In the genomic region with DNA sequence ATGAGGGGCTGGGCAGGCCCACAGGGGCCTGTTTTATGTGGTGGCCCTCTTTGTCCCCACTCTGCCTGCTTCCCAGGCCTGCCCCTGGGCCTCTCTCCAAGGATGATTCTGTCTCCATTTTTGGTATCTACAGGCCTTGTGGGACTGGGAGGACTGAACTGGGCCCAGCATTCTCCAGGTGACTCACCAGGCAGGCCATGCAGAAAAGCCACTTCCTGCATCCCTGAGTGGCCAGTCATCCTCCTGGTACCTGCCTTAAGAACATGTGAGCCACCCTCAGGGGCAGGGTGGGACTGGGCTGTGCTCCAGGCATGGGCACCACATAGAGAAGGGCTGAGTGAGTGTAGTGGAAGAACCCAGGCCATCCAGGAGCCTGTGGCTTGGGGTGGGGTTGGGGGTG, we compare ENCODE assay signal across 11 cellular contexts. TPM values are rescaled to one million over a fixed set of nuclear protein-coding genes. Genes with fewer than 3 reads are reported as not detected.
DNase-seq lines count a peak whose midpoint lies in the region; ATAC-seq and TF ChIP-seq lines count a peak whose summit lies in the region.
"Had no signal": no experiment of that assay in that cellular context is flagged by ENCODE, and none has a peak within 500 bp of the region (broad histone marks: within the 10 kb centered on the region; RNA-seq: fewer than 3 reads in every experiment).

No MANE protein-coding gene starts in this region.

- H3K27me3 Mint-ChIP-seq in activated CD4-positive, alpha-beta T cell treated with anti-CD3 and anti-CD28 coated beads for 36 hours: peaks cover 4% of the 10 kb centered on the region

- no peaks in the 10 kb centered on the region for H3K9me3 Mint-ChIP-seq in activated CD4-positive, alpha-beta T cell treated with anti-CD3 and anti-CD28 coated beads for 36 hours (ENCODE audit: low read depth)

- DNase-seq in activated CD4-positive, alpha-beta T cell treated with anti-CD3 and anti-CD28 coated beads for 36 hours: no peak
- no peak for DNase-seq in activated CD4-positive, alpha-beta T cell treated with anti-CD3 and anti-CD28 coated beads for 1 hour
- DNase-seq in SK-MEL-5 (ENCODE audit: low read depth, low spot score) (peak; percentile 20), foreskin keratinocyte (peak; percentile 99 to 100), thyroid gland (peak; percentile 67 to 72), NCI-H1417 treated with DMSO at 0.1 percent for 48 hours (lab: John Stamatoyannopoulos, UW) (no peak), NCI-H345 (lab: John Stamatoyannopoulos, UW) (no peak)

- H3K4me1 ChIP-seq in foreskin keratinocyte (peaks cover 51% of the 10 kb centered on the region), thyroid gland (peaks cover 28 to 36% of the 10 kb centered on the region in 2 donors)

- H3K27ac Mint-ChIP-seq in activated CD4-positive, alpha-beta T cell treated with anti-CD3 and anti-CD28 coated beads for 36 hours: no peak overlapping the region

- POLR2A ChIA-PET in activated CD4-positive, alpha-beta T cell treated with anti-CD3 and anti-CD28 coated beads for 36 hours (lab: Charles Lee): no interaction called here

- in situ Hi-C loops in SK-MEL-5 (cut with HindIII; ENCODE audit: low pct_unique_long_range_greater_than_20kb, low sequenced_read_pairs): no loop called here

- no peaks in the 10 kb centered on the region for H3K27me3 ChIP-seq in foreskin keratinocyte
- H3K27me3 ChIP-seq in thyroid gland: no peaks in the 10 kb centered on the region
- H3K27me3 ChIP-seq: neutrophil had no signal

- H3K27ac ChIP-seq in foreskin keratinocyte: peak overlapping the region; percentile 96
- peak overlapping the region; percentile 84 to 86 (median 85) for H3K27ac ChIP-seq in thyroid gland
- H3K27ac ChIP-seq: C4-2B, neutrophil had no signal

- CTCF ChIA-PET in activated CD4-positive, alpha-beta T cell treated with anti-CD3 and anti-CD28 coated beads for 36 hours (lab: Charles Lee): interaction anchor here (0.7 kb wide), 1 partner anchor 102 kb away, joined by 3 read pairs; no protein-coding TSS in a partner anchor

- H3K36me3 ChIP-seq in thyroid gland: no peaks in the 10 kb centered on the region
- H3K36me3 ChIP-seq: cardiac muscle cell, neutrophil had no signal

- H3K9me3 ChIP-seq in thyroid gland: no peaks in the 10 kb centered on the region
- H3K9me3 ChIP-seq: neutrophil had no signal

- TF ChIP-seq POLR2A in thyroid gland (IDR thresholded peaks at IDR 0.05): no peak

- no peaks in the 10 kb centered on the region for H3K36me3 Mint-ChIP-seq in activated CD4-positive, alpha-beta T cell treated with anti-CD3 and anti-CD28 coated beads for 36 hours (ENCODE audit: low read depth)

- no peak overlapping the region for H3K4me3 ChIP-seq in thyroid gland (replicated peaks in 1 of 3)
- H3K4me3 ChIP-seq: cardiac muscle cell had no signal

- H3K4me3 Mint-ChIP-seq in activated CD4-positive, alpha-beta T cell treated with anti-CD3 and anti-CD28 coated beads for 36 hours: no peak overlapping the region

- ATAC-seq in activated CD4-positive, alpha-beta T cell treated with anti-CD3 and anti-CD28 coated beads for 36 hours: peak; percentile 52
- ATAC-seq in foreskin keratinocyte: peak; percentile 96
- ATAC-seq in HG02642 (IDR thresholded peaks at IDR 0.05; ENCODE audit: poor library complexity, unreplicated experiment): no peak

- TF ChIP-seq CTCF in foreskin keratinocyte (conservative IDR thresholded peaks at IDR 0.05) (peak; percentile 22), thyroid gland (IDR thresholded peaks at IDR 0.05) (no peak)

- intact Hi-C loops in activated CD4-positive, alpha-beta T cell treated with anti-CD3 and anti-CD28 coated beads for 36 hours (cut with DNase I, micrococcal nuclease): no loop called here
- intact Hi-C loops in thyroid gland (cut with DNase I): no loop called here

- peaks cover 6% of the 10 kb centered on the region for H3K4me1 Mint-ChIP-seq in activated CD4-positive, alpha-beta T cell treated with anti-CD3 and anti-CD28 coated beads for 36 hours

RNA-seq across cellular contexts. Expression of gene BCAR3, which starts 20.0 kb away (rescaled TPM):
- under 1 TPM; 0.46 to 0.54 TPM for total RNA-seq in activated CD4-positive, alpha-beta T cell treated with anti-CD3 and anti-CD28 coated beads for 36 hours
- 34.5 and 36.9 TPM in 2 replicates for total RNA-seq in SK-MEL-5 (2014; rRNA removed; shearing (Covaris generic))
- polyA plus RNA-seq in SK-MEL-5 (2015; cell fraction: cytosol; rRNA removed): 26.4 and 30.1 TPM in 2 replicates
- polyA plus RNA-seq in SK-MEL-5 (2015; cell fraction: nucleus; rRNA removed): 20.5 and 22.6 TPM in 2 replicates
- 138 and 139 TPM in 2 replicates for total RNA-seq in foreskin keratinocyte
- polyA plus RNA-seq in foreskin keratinocyte: 71.2 and 80.6 TPM in 2 replicates
- total RNA-seq in thyroid gland: 10 to 100 TPM; 29.6 to 46.7 (median 37.0) TPM

Comparison
In these comparisons a context has a peak if more than half of its experiments do, and no peak if none do; other contexts are left out.
1. DNase-seq: peak in SK-MEL-5 (single experiment), foreskin keratinocyte (2 of 2) and thyroid gland (2 of 2); none in activated CD4-positive, alpha-beta T cell treated with anti-CD3 and anti-CD28 coated beads for 36 hours (single experiment), activated CD4-positive, alpha-beta T cell treated with anti-CD3 and anti-CD28 coated beads for 1 hour (single experiment), NCI-H1417 treated with DMSO at 0.1 percent for 48 hours (single experiment) and NCI-H345 (single experiment).
2. RNA of gene BCAR3, which starts 20.0 kb away (total RNA-seq): 138 to 139 TPM in foreskin keratinocyte, 29.6 to 46.7 TPM in thyroid gland and 34.5 to 36.9 TPM in SK-MEL-5; 0.46 to 0.54 TPM in activated CD4-positive, alpha-beta T cell treated with anti-CD3 and anti-CD28 coated beads for 36 hours; every median in the first group is over 10 times any median in the second.